8 cellular contexts compared by ENCODE assay signal in genomic region chr5:108345541-108346171, GRCh38. TPM values are rescaled to one million over a fixed set of nuclear protein-coding genes. Genes with fewer than 3 reads are reported as not detected.
DNase-seq lines count a peak whose midpoint lies in the region; ATAC-seq and FAIRE-seq lines count a peak whose summit lies in the region.

No MANE protein-coding gene starts in this region.

- peak; percentile 77 for ATAC-seq in GM19463 (IDR thresholded peaks at IDR 0.05; ENCODE audit: unreplicated experiment)

- DNase-seq in DMS153 treated with DMSO at 0.1 percent for 48 hours (lab: John Stamatoyannopoulos, UW; ENCODE audit: unreplicated experiment) (peak; percentile 21), HTR-8/SVneo (ENCODE audit: insufficient read length, low spot score) (peak; percentile 4), RCC 7860 (ENCODE audit: low spot score) (peak; percentile 46), fibroblast of gingiva (ENCODE audit: low read depth) (peak; percentile 51), pulmonary artery endothelial cell (ENCODE audit: low read depth, low spot score) (peak; percentile 7), HPDE6-E6E7 (ENCODE audit: extremely low spot score) (no peak)
- DNase-seq in stimulated activated naive CD4-positive, alpha-beta T cell treated with Interleukin-2 at 50 U/mL for 16 hours (lab: John Stamatoyannopoulos, UW): no peak

- no peak for FAIRE-seq in HTR-8/SVneo (lab: Jason Lieb, UNC)
- FAIRE-seq in RCC 7860 (lab: Jason Lieb, UNC): peak; percentile 82

RNA-seq across cellular contexts. Expression of gene FBXL17, which starts 36.2 kb away (rescaled TPM):
- 3.9 and 4.6 TPM in 2 replicates for total RNA-seq in pulmonary artery endothelial cell

Comparison
In these comparisons a context has a peak if more than half of its experiments do, and no peak if none do; other contexts are left out.
1. DNase-seq: peak in DMS153 treated with DMSO at 0.1 percent for 48 hours (single experiment), HTR-8/SVneo (single experiment), RCC 7860 (single experiment), fibroblast of gingiva (single experiment) and pulmonary artery endothelial cell (single experiment); none in HPDE6-E6E7 (single experiment) and stimulated activated naive CD4-positive, alpha-beta T cell treated with Interleukin-2 at 50 U/mL for 16 hours (single experiment).